In genomic region chr1:8174807-8175206, GRCh38 we compare ENCODE assay signal across 1 cellular context.
TF ChIP-seq lines count a peak whose summit lies in the region.

No MANE protein-coding gene starts in this region.

TF ChIP-seq in HepG2, 621 proteins besides CTCF, POLR2A, EP300 and RAD21 (continued from another document):
- TF ChIP-seq GMEB1 (CRISPR knock-in tag; IDR thresholded peaks at IDR 0.05; ENCODE audit: borderline replicate concordance): no peak
- TF ChIP-seq NCOR1 (IDR thresholded peaks at IDR 0.05; ENCODE audit: borderline replicate concordance, low read length): no peak
- no peak for TF ChIP-seq ZBTB44 (CRISPR knock-in tag; IDR thresholded peaks at IDR 0.05)
- no peak for TF ChIP-seq ZFP62 (CRISPR knock-in tag; IDR thresholded peaks at IDR 0.05)
- peak; percentile 29; the same call in 1 of the 2 replicates for TF ChIP-seq ZNF460 (CRISPR knock-in tag; IDR thresholded peaks at IDR 0.05; ENCODE audit: borderline replicate concordance)
- TF ChIP-seq CEBPB (IDR thresholded peaks at IDR 0.05; ENCODE audit: borderline replicate concordance, low read depth, low read length): peak; percentile 56; the same call in 1 of the 2 replicates
- no peak for TF ChIP-seq ZNF30 (CRISPR knock-in tag; IDR thresholded peaks at IDR 0.05)
- peak in 1 of 2 experiments; percentile 38; a peak in 1 of 4 replicates for TF ChIP-seq ATF4 (CRISPR knock-in tag; IDR thresholded peaks at IDR 0.05)
- TF ChIP-seq MYC (CRISPR knock-in tag; IDR thresholded peaks at IDR 0.05; ENCODE audit: borderline replicate concordance): no peak
- TF ChIP-seq ZNF280B (CRISPR knock-in tag; IDR thresholded peaks at IDR 0.05; ENCODE audit: borderline replicate concordance): no peak
- TF ChIP-seq, protein P1, sequence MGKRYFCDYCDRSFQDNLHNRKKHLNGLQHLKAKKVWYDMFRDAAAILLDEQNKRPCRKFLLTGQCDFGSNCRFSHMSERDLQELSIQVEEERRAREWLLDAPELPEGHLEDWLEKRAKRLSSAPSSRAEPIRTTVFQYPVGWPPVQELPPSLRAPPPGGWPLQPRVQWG (CRISPR knock-in tag; IDR thresholded peaks at IDR 0.05; ENCODE audit: borderline replicate concordance, low read depth): no peak
- no peak for TF ChIP-seq GRHL1 (CRISPR knock-in tag; conservative IDR thresholded peaks at IDR 0.05)
- no peak for TF ChIP-seq ZFYVE20 (CRISPR knock-in tag; IDR thresholded peaks at IDR 0.05; ENCODE audit: borderline replicate concordance, low read depth)
